Comparison of ENCODE assay signal across 11 cellular contexts in the genomic region with DNA sequence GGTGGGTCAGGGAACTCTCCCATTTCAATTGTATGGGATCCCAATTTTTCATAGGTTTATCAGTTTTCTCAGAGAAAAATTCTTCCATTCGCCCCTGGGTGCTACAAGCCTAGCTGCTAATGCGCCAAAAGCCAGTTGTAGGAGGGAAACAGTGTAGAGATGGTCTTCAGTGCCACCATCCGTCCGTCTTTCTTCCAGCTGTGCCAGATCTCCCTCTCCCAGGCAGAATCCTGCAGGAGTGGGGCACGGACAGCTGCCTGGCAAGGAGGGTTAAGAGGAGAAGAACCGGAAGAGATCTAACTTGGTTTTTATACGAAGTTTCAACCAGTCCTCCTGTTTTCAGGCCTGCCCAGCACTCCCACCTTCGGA. TPM values are rescaled to one million over a fixed set of nuclear protein-coding genes. Genes with fewer than 3 reads are reported as not detected.
DNase-seq lines count a peak whose midpoint lies in the region; ATAC-seq, FAIRE-seq and TF ChIP-seq lines count a peak whose summit lies in the region.
"Had no signal": no experiment of that assay in that cellular context is flagged by ENCODE, and none has a peak within 500 bp of the region (broad histone marks: within the 10 kb centered on the region; RNA-seq: fewer than 3 reads in every experiment).

No MANE protein-coding gene starts in this region.

- no peak for TF ChIP-seq POLR2A in stomach (IDR thresholded peaks at IDR 0.05)

- no peaks in the 10 kb centered on the region for H3K36me3 ChIP-seq in stomach
- H3K36me3 ChIP-seq: esophagus muscularis mucosa had no signal

- ATAC-seq in T-cell (replicated peaks in 1 of 4) = no peak
- no peak for ATAC-seq in GM19023 (IDR thresholded peaks at IDR 0.05; ENCODE audit: unreplicated experiment)

- H3K4me1 Mint-ChIP-seq in activated CD4-positive, alpha-beta memory T cell treated with anti-CD3 and anti-CD28 coated beads, Interleukin-2, amount 10 ng/mL, durations not matched to agents 7 days and 5 days = peaks cover 55% of the 10 kb centered on the region
- H3K4me1 Mint-ChIP-seq in activated CD4-positive, alpha-beta memory T cell treated with anti-CD3 and anti-CD28 coated beads for 36 hours (ENCODE audit: low read depth) = peaks cover 34% of the 10 kb centered on the region
- H3K4me1 Mint-ChIP-seq in T-cell = peaks cover 8 to 24% (median 17%) of the 10 kb centered on the region in 3 donors

- no peaks in the 10 kb centered on the region for H3K27me3 Mint-ChIP-seq in activated CD4-positive, alpha-beta memory T cell treated with anti-CD3 and anti-CD28 coated beads, Interleukin-2, amount 10 ng/mL, durations not matched to agents 7 days and 5 days
- no peaks in the 10 kb centered on the region for H3K27me3 Mint-ChIP-seq in activated CD4-positive, alpha-beta memory T cell treated with anti-CD3 and anti-CD28 coated beads for 36 hours
- no peaks in the 10 kb centered on the region for H3K27me3 Mint-ChIP-seq in T-cell

- intact Hi-C loops in activated CD4-positive, alpha-beta memory T cell treated with anti-CD3 and anti-CD28 coated beads for 36 hours (cut with micrococcal nuclease) = no loop called here
- intact Hi-C loops in stomach (cut with DNase I; ENCODE audit: low total_unique reads) = no loop called here

- peak in 1 of 7 experiments; percentile 23 for TF ChIP-seq CTCF in stomach (IDR thresholded peaks at IDR 0.05)
- TF ChIP-seq CTCF in D721Med (IDR thresholded peaks at IDR 0.05; ENCODE audit: insufficient read depth, missing control alignments) = no peak

- H3K4me3 ChIP-seq in stomach = peak overlapping the region in 3 of 4 donors; percentile 8 to 28 (median 18)
- H3K4me3 ChIP-seq: esophagus muscularis mucosa had no signal

- peaks cover 3% of the 10 kb centered on the region for H3K9me3 Mint-ChIP-seq in activated CD4-positive, alpha-beta memory T cell treated with anti-CD3 and anti-CD28 coated beads, Interleukin-2, amount 10 ng/mL, durations not matched to agents 7 days and 5 days
- H3K9me3 Mint-ChIP-seq in activated CD4-positive, alpha-beta memory T cell treated with anti-CD3 and anti-CD28 coated beads for 36 hours = no peaks in the 10 kb centered on the region
- no peaks in the 10 kb centered on the region for H3K9me3 Mint-ChIP-seq in T-cell
- H3K9me3 Mint-ChIP-seq: brain had no signal

- no peak for FAIRE-seq in D721Med (lab: Jason Lieb, UNC)

- 41 to 82% (median 50%) methylated on average over 8 of the region's 8 CpGs for WGBS in stomach, 5 donors

- peak overlapping the region in 3 of 5 donors; percentile 31 to 65 (median 32) for H3K27ac ChIP-seq in stomach
- H3K27ac ChIP-seq: esophagus muscularis mucosa had no signal

- CTCF ChIA-PET in activated CD4-positive, alpha-beta memory T cell treated with anti-CD3 and anti-CD28 coated beads, Interleukin-2, amount 10 ng/mL, durations not matched to agents 7 days and 5 days (lab: Charles Lee) = no interaction called here
- CTCF ChIA-PET in activated CD4-positive, alpha-beta memory T cell treated with anti-CD3 and anti-CD28 coated beads for 36 hours (lab: Charles Lee) = no interaction called here
- CTCF ChIA-PET in T-cell (lab: Charles Lee) = no interaction called here

- no peak for TF ChIP-seq EP300 in stomach (IDR thresholded peaks at IDR 0.05)

- peak overlapping the region; percentile 27 for H3K27ac Mint-ChIP-seq in activated CD4-positive, alpha-beta memory T cell treated with anti-CD3 and anti-CD28 coated beads, Interleukin-2, amount 10 ng/mL, durations not matched to agents 7 days and 5 days
- no peak overlapping the region for H3K27ac Mint-ChIP-seq in activated CD4-positive, alpha-beta memory T cell treated with anti-CD3 and anti-CD28 coated beads for 36 hours
- no peak overlapping the region for H3K27ac Mint-ChIP-seq in T-cell
- H3K27ac Mint-ChIP-seq: brain had no signal

- no peaks in the 10 kb centered on the region for H3K27me3 ChIP-seq in stomach
- H3K27me3 ChIP-seq: esophagus muscularis mucosa had no signal

- H3K4me1 ChIP-seq in stomach = peaks cover 0 to 24% (median 5%) of the 10 kb centered on the region in 4 donors
- H3K4me1 ChIP-seq: esophagus muscularis mucosa had no signal

- no peak overlapping the region for H3K4me3 Mint-ChIP-seq in activated CD4-positive, alpha-beta memory T cell treated with anti-CD3 and anti-CD28 coated beads, Interleukin-2, amount 10 ng/mL, durations not matched to agents 7 days and 5 days
- H3K4me3 Mint-ChIP-seq in activated CD4-positive, alpha-beta memory T cell treated with anti-CD3 and anti-CD28 coated beads for 36 hours = no peak overlapping the region
- peak overlapping the region in 2 of 3 donors; percentile 22 to 54 for H3K4me3 Mint-ChIP-seq in T-cell
- H3K4me3 Mint-ChIP-seq: brain had no signal

- POLR2A ChIA-PET in activated CD4-positive, alpha-beta memory T cell treated with anti-CD3 and anti-CD28 coated beads, Interleukin-2, amount 10 ng/mL, durations not matched to agents 7 days and 5 days (lab: Charles Lee) = interaction anchor here (2.0 kb wide), 1 partner anchor 38 kb away, joined by 7 read pairs; no protein-coding TSS in a partner anchor
- POLR2A ChIA-PET in activated CD4-positive, alpha-beta memory T cell treated with anti-CD3 and anti-CD28 coated beads for 36 hours (lab: Charles Lee) = no interaction called here
- POLR2A ChIA-PET in T-cell (lab: Charles Lee) = no interaction called here

- H3K9me3 ChIP-seq in stomach = no peaks in the 10 kb centered on the region
- H3K9me3 ChIP-seq: esophagus muscularis mucosa had no signal

- no peak for DNase-seq in activated CD4-positive, alpha-beta memory T cell treated with anti-CD3 and anti-CD28 coated beads, Interleukin-2, amount 10 ng/mL, durations not matched to agents 7 days and 5 days
- no peak for DNase-seq in activated CD4-positive, alpha-beta memory T cell treated with anti-CD3 and anti-CD28 coated beads for 36 hours
- DNase-seq in T-cell (no peak), inferior parietal cortex (ENCODE audit: extremely low spot score) (peak; percentile 55), stomach (peak; percentile 29), D721Med (ENCODE audit: insufficient read length, low spot score) (no peak), amniotic stem cell (lab: John Stamatoyannopoulos, UW) (no peak)
- DNase-seq: activated CD8-positive, alpha-beta memory T cell treated with anti-CD3 and anti-CD28 coated beads, Interleukin-2, amount 50 U/mL, for 4 hours had no signal

- peaks cover 56% of the 10 kb centered on the region for H3K36me3 Mint-ChIP-seq in activated CD4-positive, alpha-beta memory T cell treated with anti-CD3 and anti-CD28 coated beads, Interleukin-2, amount 10 ng/mL, durations not matched to agents 7 days and 5 days (ENCODE audit: low read depth)
- peaks cover 5% of the 10 kb centered on the region for H3K36me3 Mint-ChIP-seq in activated CD4-positive, alpha-beta memory T cell treated with anti-CD3 and anti-CD28 coated beads for 36 hours
- peaks cover 5% of the 10 kb centered on the region for H3K36me3 Mint-ChIP-seq in T-cell
- H3K36me3 Mint-ChIP-seq: brain had no signal

RNA-seq across cellular contexts. Expression of a gene that starts 38.9 kb away (rescaled TPM):
- 10 to 100 TPM; 85.0 to 85.5 TPM for total RNA-seq in activated CD4-positive, alpha-beta memory T cell treated with anti-CD3 and anti-CD28 coated beads, Interleukin-2, amount 10 ng/mL, durations not matched to agents 7 days and 5 days
- total RNA-seq in activated CD4-positive, alpha-beta memory T cell treated with anti-CD3 and anti-CD28 coated beads for 36 hours = 10 to 100 TPM; 50.7 to 51.4 TPM
- 10 to 100 TPM; 37.6 to 51.7 (median 43.9) TPM for total RNA-seq in T-cell
- total RNA-seq in stomach = 100 to 1,000 TPM in 2 of 5 donors, 10 to 100 TPM in 3; 25.5 to 175 (median 95.5) TPM
- 10 to 100 TPM; 17.4 to 24.3 (median 20.0) TPM for polyA plus RNA-seq in stomach

Comparison
In these comparisons a context has a peak if more than half of its experiments do, and no peak if none do; other contexts are left out.
1. DNase-seq: peak in inferior parietal cortex (single experiment) and stomach (single experiment); none in activated CD4-positive, alpha-beta memory T cell treated with anti-CD3 and anti-CD28 coated beads, Interleukin-2, amount 10 ng/mL, durations not matched to agents 7 days and 5 days (single experiment), activated CD4-positive, alpha-beta memory T cell treated with anti-CD3 and anti-CD28 coated beads for 36 hours (single experiment), T-cell (0 of 34), D721Med (single experiment) and amniotic stem cell (single experiment).
2. H3K4me3 Mint-ChIP-seq: peak in T-cell (2 of 3); none in activated CD4-positive, alpha-beta memory T cell treated with anti-CD3 and anti-CD28 coated beads, Interleukin-2, amount 10 ng/mL, durations not matched to agents 7 days and 5 days (single experiment) and activated CD4-positive, alpha-beta memory T cell treated with anti-CD3 and anti-CD28 coated beads for 36 hours (single experiment).